In the genomic region with DNA sequence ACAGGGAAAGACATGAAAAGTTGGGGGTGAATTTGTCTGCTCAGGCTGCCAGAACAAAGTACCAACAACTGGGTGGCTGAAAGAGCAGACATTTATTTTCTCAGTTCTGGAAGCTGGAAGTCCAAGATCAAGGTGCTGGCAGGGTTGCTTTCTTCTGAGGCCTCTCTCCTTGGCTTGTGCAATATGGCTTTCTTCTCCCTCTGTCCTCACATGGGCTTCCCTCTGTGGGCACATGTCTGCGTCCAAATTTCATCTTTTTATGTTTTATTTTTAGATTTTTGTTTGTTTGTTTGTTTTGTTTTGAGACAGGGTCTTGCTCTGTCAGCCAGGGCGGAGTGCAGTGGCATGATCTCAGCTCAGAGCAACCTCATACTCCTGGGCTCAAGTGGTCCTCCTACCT, we compare ENCODE assay signal across 3 cellular contexts.
TF ChIP-seq lines count a peak whose summit lies in the region.

No MANE protein-coding gene starts in this region.

TF ChIP-seq in A549, 52 proteins besides CTCF, POLR2A, EP300 and RAD21 (continued from another document):
- TF ChIP-seq GATA3 (IDR thresholded peaks at IDR 0.05; ENCODE audit: borderline replicate concordance), result no peak
- TF ChIP-seq SREBF2 (IDR thresholded peaks at IDR 0.05), result no peak
- no peak for TF ChIP-seq RFX5 (IDR thresholded peaks at IDR 0.05)
- TF ChIP-seq CEBPB (IDR thresholded peaks at IDR 0.05), result no peak
- no peak for TF ChIP-seq EHF (CRISPR knock-in tag; IDR thresholded peaks at IDR 0.05)
- TF ChIP-seq MAFK (IDR thresholded peaks at IDR 0.05; ENCODE audit: partially characterized antibody), result no peak
- no peak for TF ChIP-seq RARB (CRISPR knock-in tag; IDR thresholded peaks at IDR 0.05)
- TF ChIP-seq, protein P1, sequence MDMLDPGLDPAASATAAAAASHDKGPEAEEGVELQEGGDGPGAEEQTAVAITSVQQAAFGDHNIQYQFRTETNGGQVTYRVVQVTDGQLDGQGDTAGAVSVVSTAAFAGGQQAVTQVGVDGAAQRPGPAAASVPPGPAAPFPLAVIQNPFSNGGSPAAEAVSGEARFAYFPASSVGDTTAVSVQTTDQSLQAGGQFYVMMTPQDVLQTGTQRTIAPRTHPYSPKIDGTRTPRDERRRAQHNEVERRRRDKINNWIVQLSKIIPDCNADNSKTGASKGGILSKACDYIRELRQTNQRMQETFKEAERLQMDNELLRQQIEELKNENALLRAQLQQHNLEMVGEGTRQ (IDR thresholded peaks at IDR 0.05), result no peak
- TF ChIP-seq, protein P2, sequence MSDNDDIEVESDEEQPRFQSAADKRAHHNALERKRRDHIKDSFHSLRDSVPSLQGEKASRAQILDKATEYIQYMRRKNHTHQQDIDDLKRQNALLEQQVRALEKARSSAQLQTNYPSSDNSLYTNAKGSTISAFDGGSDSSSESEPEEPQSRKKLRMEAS (IDR thresholded peaks at IDR 0.05), result no peak
- no peak for TF ChIP-seq KDM5A (IDR thresholded peaks at IDR 0.05)
- TF ChIP-seq, protein P3, sequence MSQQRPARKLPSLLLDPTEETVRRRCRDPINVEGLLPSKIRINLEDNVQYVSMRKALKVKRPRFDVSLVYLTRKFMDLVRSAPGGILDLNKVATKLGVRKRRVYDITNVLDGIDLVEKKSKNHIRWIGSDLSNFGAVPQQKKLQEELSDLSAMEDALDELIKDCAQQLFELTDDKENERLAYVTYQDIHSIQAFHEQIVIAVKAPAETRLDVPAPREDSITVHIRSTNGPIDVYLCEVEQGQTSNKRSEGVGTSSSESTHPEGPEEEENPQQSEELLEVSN (IDR thresholded peaks at IDR 0.05; ENCODE audit: borderline replicate concordance, low read depth), result no peak
- TF ChIP-seq MAZ (IDR thresholded peaks at IDR 0.05; ENCODE audit: borderline replicate concordance, low read depth, low read length), result no peak
- no peak for TF ChIP-seq CBX8 (IDR thresholded peaks at IDR 0.05)
- TF ChIP-seq, protein P4, sequence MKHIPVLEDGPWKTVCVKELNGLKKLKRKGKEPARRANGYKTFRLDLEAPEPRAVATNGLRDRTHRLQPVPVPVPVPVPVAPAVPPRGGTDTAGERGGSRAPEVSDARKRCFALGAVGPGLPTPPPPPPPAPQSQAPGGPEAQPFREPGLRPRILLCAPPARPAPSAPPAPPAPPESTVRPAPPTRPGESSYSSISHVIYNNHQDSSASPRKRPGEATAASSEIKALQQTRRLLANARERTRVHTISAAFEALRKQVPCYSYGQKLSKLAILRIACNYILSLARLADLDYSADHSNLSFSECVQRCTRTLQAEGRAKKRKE (CRISPR knock-in tag; IDR thresholded peaks at IDR 0.05; ENCODE audit: low read depth), result no peak
- TF ChIP-seq ZC3H11A (IDR thresholded peaks at IDR 0.05), result no peak
- TF ChIP-seq CHD4 (IDR thresholded peaks at IDR 0.05; ENCODE audit: borderline replicate concordance), result no peak

TF ChIP-seq in HEK293, 187 proteins besides CTCF, POLR2A, EP300 and RAD21 (continued from another document):
- TF ChIP-seq MZF1 (tag by site-specific recombination; IDR thresholded peaks at IDR 0.05; ENCODE audit: borderline replicate concordance), result no peak
TF ChIP-seq in HEK293: peak in this region for 1.

TF ChIP-seq in H1, 55 proteins besides CTCF, POLR2A, EP300 and RAD21:
- TF ChIP-seq CBX8 (IDR thresholded peaks at IDR 0.05; ENCODE audit: borderline replicate concordance, low read depth, low read length), result no peak
- no peak for TF ChIP-seq TCF12 (IDR thresholded peaks at IDR 0.05; ENCODE audit: low read depth, low read length)
- no peak for TF ChIP-seq RBBP5 (IDR thresholded peaks at IDR 0.05; ENCODE audit: borderline replicate concordance, low read depth, low read length)
- TF ChIP-seq CHD1 (IDR thresholded peaks at IDR 0.05; ENCODE audit: low read depth, low read length), result no peak
- TF ChIP-seq SIN3A (conservative IDR thresholded peaks at IDR 0.05 in 1 of 2, IDR thresholded peaks at IDR 0.05 in 1 of 2; ENCODE audit: low read depth in 1 of 2, low read length in 2 of 2), result no peak
- no peak for TF ChIP-seq MAFK (IDR thresholded peaks at IDR 0.05; ENCODE audit: low read depth, low read length)
- TF ChIP-seq TAF7 (optimal IDR thresholded peaks at IDR 0.05; ENCODE audit: borderline replicate concordance, low read depth, low read length), result no peak
- no peak for TF ChIP-seq CTBP2 (IDR thresholded peaks at IDR 0.05; ENCODE audit: borderline replicate concordance, insufficient read depth, insufficient read length, low read length)
- no peak for TF ChIP-seq POLR2AphosphoS5 (IDR thresholded peaks at IDR 0.05; ENCODE audit: low read depth, low read length)
- no peak for TF ChIP-seq SP1 (IDR thresholded peaks at IDR 0.05; ENCODE audit: low read depth, low read length)
- TF ChIP-seq NANOG (IDR thresholded peaks at IDR 0.05; ENCODE audit: insufficient read depth, low read depth, low read length, poor library complexity, severe bottlenecking), result no peak
TF ChIP-seq in H1: peak in this region for 0.
